In genomic region chr21:6368824-6369223, GRCh38 we compare ENCODE assay signal across 8 cellular contexts.
DNase-seq lines count a peak whose midpoint lies in the region; TF ChIP-seq lines count a peak whose summit lies in the region.
"Not testable (repeated sequence)": the region's sequence is repeated elsewhere in the genome, so short reads cannot be mapped to it uniquely, and the experiment has no call there.

No MANE protein-coding gene starts in this region.

- not testable (repeated sequence) for H3K27ac Mint-ChIP-seq in nephron

- not testable (repeated sequence) for H3K4me1 Mint-ChIP-seq in nephron

- not testable (repeated sequence) for H3K27me3 ChIP-seq in esophagus (ENCODE audit: control insufficient read depth in 1 of 2, insufficient read depth in 2 of 2, low read length in 2 of 2)

- 8 to 18% methylated on average over 2 to 6 of the region's 7 CpGs for WGBS in esophagus, 2 donors

- peak overlapping the region; percentile 58; the same call in 1 of the 2 replicates for H3K4me3 ChIP-seq in AG04449 (ENCODE audit: low read depth, low read length)
- peak overlapping the region; percentile 19 to 30 for H3K4me3 ChIP-seq in esophagus (ENCODE audit: low read depth in 1 of 2, low read length in 2 of 2)

- H3K36me3 ChIP-seq in esophagus (ENCODE audit: control insufficient read depth in 2 of 2, insufficient read depth in 2 of 2, low read length in 1 of 2), result not testable (repeated sequence)

- H3K9me3 Mint-ChIP-seq in nephron, result not testable (repeated sequence)

- not testable (repeated sequence) for H3K4me1 ChIP-seq in esophagus (ENCODE audit: control insufficient read depth in 2 of 2, insufficient read depth in 2 of 2, low read length in 1 of 2)

- H3K36me3 Mint-ChIP-seq in nephron (ENCODE audit: low read depth), result not testable (repeated sequence)

- peak overlapping the region; percentile 68 to 75 for H3K27ac ChIP-seq in esophagus (ENCODE audit: low read depth in 2 of 2, low read length in 1 of 2)

- H3K27me3 Mint-ChIP-seq in nephron (ENCODE audit: low read depth), result not testable (repeated sequence)

- H3K9me3 ChIP-seq in esophagus (ENCODE audit: control insufficient read depth in 2 of 2, insufficient read depth in 1 of 2, low read depth in 1 of 2, low read length in 1 of 2), result not testable (repeated sequence)

- POLR2A ChIA-PET in AG04449 (lab: Yijun Ruan, JAX), result not testable (repeated sequence)

- peak overlapping the region; percentile 34 to 63 (median 53) for H3K4me3 Mint-ChIP-seq in nephron

- CTCF ChIA-PET in AG04449 (lab: Yijun Ruan, JAX), result interaction anchor here (2.1 kb wide), 1 partner anchor 9 kb away, joined by 7 read pairs; no protein-coding TSS in a partner anchor

- TF ChIP-seq CTCF in AG04449 (IDR thresholded peaks at IDR 0.05; ENCODE audit: insufficient read depth, low read length, missing control alignments); nephron (IDR thresholded peaks at IDR 0.05; ENCODE audit: unreplicated experiment in 3 of 3): not testable (repeated sequence)

- DNase-seq in AG04449 (ENCODE audit: low read depth, low spot score), result not testable (repeated sequence)
- DNase-seq in HCEC 1CT (peak; percentile 5), RPMI8226 (peak; percentile 1), astrocyte of the hippocampus (ENCODE audit: low read depth, low spot score) (peak; percentile 50), inferior parietal cortex (ENCODE audit: extremely low spot score) (peak; percentile 18)
- DNase-seq in stimulated activated CD8-positive, alpha-beta memory T cell treated with anti-CD3 and anti-CD28 coated beads, Interleukin-4, amount 100 ng/mL, for 48 hours, result peak; percentile 18
